19 cellular contexts compared by ENCODE assay signal in genomic region chr21:46115441-46116188, GRCh38. TPM values are rescaled to one million over a fixed set of nuclear protein-coding genes. Genes with fewer than 3 reads are reported as not detected.
DNase-seq lines count a peak whose midpoint lies in the region; ATAC-seq, FAIRE-seq and TF ChIP-seq lines count a peak whose summit lies in the region.
"Had no signal": no experiment of that assay in that cellular context is flagged by ENCODE, and none has a peak within 500 bp of the region (broad histone marks: within the 10 kb centered on the region; RNA-seq: fewer than 3 reads in every experiment).

No MANE protein-coding gene starts in this region.

- intact Hi-C loops in activated B cell treated with CpG ODN at 0.5 μM for 24 hours (cut with micrococcal nuclease) (no loop called here), lower lobe of right lung (cut with DNase I) (no loop called here), tibial artery (cut with DNase I; ENCODE audit: low total_unique reads) (loop anchor here (10.0 kb wide), 1 partner anchor 591 kb away; no protein-coding TSS in a partner anchor)

- no peaks in the 10 kb centered on the region for H3K36me3 Mint-ChIP-seq in activated B cell treated with CpG ODN at 0.5 μM for 24 hours (ENCODE audit: low read depth)

- H3K4me3 ChIP-seq in lower lobe of right lung (no peak overlapping the region), tibial artery (no peak overlapping the region)
- H3K4me3 ChIP-seq: body of pancreas, hepatocyte had no signal

- H3K4me3 Mint-ChIP-seq in activated B cell treated with CpG ODN at 0.5 μM for 24 hours: no peak overlapping the region
- H3K4me3 Mint-ChIP-seq: activated CD4-positive, alpha-beta memory T cell treated with anti-CD3 and anti-CD28 coated beads, Interleukin-2, amount 10 ng/mL, durations not matched to agents 7 days and 5 days; dendritic cell treated with granulocyte-macrophage colony-stimulating factor and Interleukin-4, amounts not matched to agents 40 ng/mL and 50 ng/mL, for 4 days had no signal

- no peak overlapping the region for H3K27ac Mint-ChIP-seq in activated B cell treated with CpG ODN at 0.5 μM for 24 hours
- H3K27ac Mint-ChIP-seq: activated CD4-positive, alpha-beta memory T cell treated with anti-CD3 and anti-CD28 coated beads, Interleukin-2, amount 10 ng/mL, durations not matched to agents 7 days and 5 days; dendritic cell treated with granulocyte-macrophage colony-stimulating factor and Interleukin-4, amounts not matched to agents 40 ng/mL and 50 ng/mL, for 4 days had no signal

- H3K27ac ChIP-seq in lower lobe of right lung (no peak overlapping the region), tibial artery (peak overlapping the region in 1 of 2 donors; percentile 8)
- H3K27ac ChIP-seq: body of pancreas, hepatocyte had no signal

- H3K9me3 ChIP-seq in lower lobe of right lung (peaks cover 5% of the 10 kb centered on the region), tibial artery (no peaks in the 10 kb centered on the region)

- no peaks in the 10 kb centered on the region for H3K27me3 Mint-ChIP-seq in activated B cell treated with CpG ODN at 0.5 μM for 24 hours
- H3K27me3 Mint-ChIP-seq: activated CD4-positive, alpha-beta memory T cell treated with anti-CD3 and anti-CD28 coated beads, Interleukin-2, amount 10 ng/mL, durations not matched to agents 7 days and 5 days had no signal

- no peaks in the 10 kb centered on the region for H3K4me1 Mint-ChIP-seq in activated B cell treated with CpG ODN at 0.5 μM for 24 hours
- H3K4me1 Mint-ChIP-seq: activated CD4-positive, alpha-beta memory T cell treated with anti-CD3 and anti-CD28 coated beads, Interleukin-2, amount 10 ng/mL, durations not matched to agents 7 days and 5 days had no signal

- H3K27me3 ChIP-seq in lower lobe of right lung (ENCODE audit: low read depth) (no peaks in the 10 kb centered on the region), tibial artery (no peaks in the 10 kb centered on the region)
- H3K27me3 ChIP-seq: body of pancreas, hepatocyte had no signal

- POLR2A ChIA-PET in activated B cell treated with CpG ODN at 0.5 μM for 24 hours (lab: Charles Lee): no interaction called here

- TF ChIP-seq POLR2A in H54 (IDR thresholded peaks at IDR 0.05; ENCODE audit: low read depth, low read length): no peak

- H3K9me3 Mint-ChIP-seq in activated B cell treated with CpG ODN at 0.5 μM for 24 hours: no peaks in the 10 kb centered on the region
- H3K9me3 Mint-ChIP-seq: activated CD4-positive, alpha-beta memory T cell treated with anti-CD3 and anti-CD28 coated beads, Interleukin-2, amount 10 ng/mL, durations not matched to agents 7 days and 5 days; dendritic cell treated with granulocyte-macrophage colony-stimulating factor and Interleukin-4, amounts not matched to agents 40 ng/mL and 50 ng/mL, for 4 days had no signal

- H3K36me3 ChIP-seq in lower lobe of right lung (peaks cover 82% of the 10 kb centered on the region), tibial artery (peaks cover 87 to 96% (median 89%) of the 10 kb centered on the region in 3 donors)

- DNase-seq in activated gamma-delta T cell treated with Interleukin-2 at 50 U/mL for 16 hours (peak; percentile 2), activated gamma-delta T cell (lab: John Stamatoyannopoulos, UW) (no peak), activated B cell treated with CpG ODN at 0.5 μM for 24 hours (peak; percentile 7), lower lobe of right lung (peak; percentile 28), tibial artery (peak; percentile 7 to 53), HK-2 (ENCODE audit: unreplicated experiment) (no peak), H54 (ENCODE audit: insufficient read length, low spot score) (no peak)
- DNase-seq: activated CD4-positive, alpha-beta memory T cell treated with anti-CD3 and anti-CD28 coated beads, Interleukin-2, amount 10 ng/mL, durations not matched to agents 7 days and 5 days; HCEC 1CT; NCI-H2081 treated with DMSO at 0.1 percent for 48 hours; NCI-H526 treated with DMSO at 0.1 percent for 48 hours; stimulated activated CD4-positive, alpha-beta T cell treated with anti-CD3 and anti-CD28 coated beads, Interleukin-2, amount 100 ng/mL, for 24 hours; trophoblast cell had no signal

- no peak for FAIRE-seq in H54 (lab: Jason Lieb, UNC)

- TF ChIP-seq CTCF in activated B cell treated with CpG ODN at 0.5 μM for 24 hours (IDR thresholded peaks at IDR 0.05): no peak
- TF ChIP-seq CTCF in lower lobe of right lung (IDR thresholded peaks at IDR 0.05): no peak
- no peak for TF ChIP-seq CTCF in tibial artery (IDR thresholded peaks at IDR 0.05)

- ATAC-seq in activated B cell treated with CpG ODN at 0.5 μM for 24 hours (ENCODE audit: low read depth) (no peak), lower lobe of right lung (no peak), HG02798 (IDR thresholded peaks at IDR 0.05; ENCODE audit: poor library complexity, unreplicated experiment) (no peak)
- ATAC-seq: body of pancreas, esophagus mucosa had no signal

- CTCF ChIA-PET in activated B cell treated with CpG ODN at 0.5 μM for 24 hours (lab: Charles Lee): no interaction called here

- peaks cover 5% of the 10 kb centered on the region for H3K4me1 ChIP-seq in lower lobe of right lung
- H3K4me1 ChIP-seq in tibial artery: peaks cover 0 to 8% (median 7%) of the 10 kb centered on the region in 4 donors
- H3K4me1 ChIP-seq: body of pancreas had no signal

RNA-seq across cellular contexts. Expression of gene COL6A2, which starts 17.7 kb away (rescaled TPM):
- total RNA-seq in activated B cell treated with CpG ODN at 0.5 μM for 24 hours (0.40 and 1.4 TPM in 2 replicates), lower lobe of right lung (227 TPM)

RNA-seq across cellular contexts. Expression of gene FTCD, which starts 39.8 kb away (rescaled TPM):
- total RNA-seq in activated B cell treated with CpG ODN at 0.5 μM for 24 hours (0.69 and 0.73 TPM in 2 replicates), lower lobe of right lung (1.5 TPM)
- total RNA-seq: MCF 10A had no signal

Comparison
In these comparisons a context has a peak if more than half of its experiments do, and no peak if none do; other contexts are left out.
1. DNase-seq: peak in activated gamma-delta T cell treated with Interleukin-2 at 50 U/mL for 16 hours (single experiment), activated B cell treated with CpG ODN at 0.5 μM for 24 hours (single experiment), lower lobe of right lung (single experiment) and tibial artery (2 of 2); none in activated gamma-delta T cell (single experiment), HK-2 (single experiment) and H54 (single experiment).
2. RNA of gene COL6A2, which starts 17.7 kb away (total RNA-seq): 227 TPM in lower lobe of right lung (single experiment); 0.40 to 1.4 TPM in activated B cell treated with CpG ODN at 0.5 μM for 24 hours; every median in the first group is over 10 times any median in the second.